8 cellular contexts compared by ENCODE assay signal in genomic region chr22:37176464-37177061, GRCh38. TPM values are rescaled to one million over a fixed set of nuclear protein-coding genes. Genes with fewer than 3 reads are reported as not detected.
DNase-seq lines count a peak whose midpoint lies in the region; ATAC-seq and TF ChIP-seq lines count a peak whose summit lies in the region.

No MANE protein-coding gene starts in this region.

- peak overlapping the region; percentile 38 for H3K27ac Mint-ChIP-seq in endothelial cell (ENCODE audit: unreplicated experiment)
- peak overlapping the region in 1 of 2 donors; percentile 88 for H3K27ac Mint-ChIP-seq in natural killer cell

- H3K4me1 Mint-ChIP-seq in endothelial cell (ENCODE audit: unreplicated experiment) (no peaks in the 10 kb centered on the region), natural killer cell (peaks cover 21 to 34% of the 10 kb centered on the region in 2 donors)

- ATAC-seq in natural killer cell = peak; percentile 56 to 82 (median 80)
- ATAC-seq in HG03378 (IDR thresholded peaks at IDR 0.05; ENCODE audit: unreplicated experiment) = no peak
- ATAC-seq in GM18502 (IDR thresholded peaks at IDR 0.05; ENCODE audit: poor library complexity, unreplicated experiment) = no peak

- DNase-seq in AG09309 (ENCODE audit: low read depth) (peak; percentile 71), NOMO-1 (lab: John Stamatoyannopoulos, UW; ENCODE audit: unreplicated experiment in 2 of 2) (peak; percentile 19 to 80), endothelial cell (ENCODE audit: low spot score) (no peak), natural killer cell (no peak), NCI-H446 treated with DMSO at 0.1 percent for 48 hours (lab: John Stamatoyannopoulos, UW) (no peak), DMS153 (lab: John Stamatoyannopoulos, UW) (no peak)

- H3K4me3 ChIP-seq in AG09309 (ENCODE audit: control insufficient read depth, low read depth, low read length) = no peak overlapping the region

- H3K4me3 Mint-ChIP-seq in endothelial cell (ENCODE audit: unreplicated experiment) = no peak overlapping the region
- peak overlapping the region; percentile 68 for H3K4me3 Mint-ChIP-seq in natural killer cell

- H3K36me3 Mint-ChIP-seq in endothelial cell (ENCODE audit: low read depth, unreplicated experiment) (peaks cover under 1% of the 10 kb centered on the region), natural killer cell (no peaks in the 10 kb centered on the region)

- peaks cover 10% of the 10 kb centered on the region for H3K27me3 Mint-ChIP-seq in endothelial cell (ENCODE audit: unreplicated experiment)
- H3K27me3 Mint-ChIP-seq in natural killer cell (ENCODE audit: low read depth in 2 of 2) = peaks cover 0 to 4% of the 10 kb centered on the region in 2 donors

- TF ChIP-seq CTCF in AG09309 (IDR thresholded peaks at IDR 0.05; ENCODE audit: control insufficient read depth, insufficient read depth, low read depth, low read length, missing control alignments) = no peak
- TF ChIP-seq CTCF in endothelial cell (IDR thresholded peaks at IDR 0.05; ENCODE audit: unreplicated experiment) = no peak
- no peak for TF ChIP-seq CTCF in natural killer cell (IDR thresholded peaks at IDR 0.05)

- intact Hi-C loops in natural killer cell (cut with micrococcal nuclease) = no loop called here

- H3K9me3 Mint-ChIP-seq in endothelial cell (ENCODE audit: unreplicated experiment) (no peaks in the 10 kb centered on the region), natural killer cell (no peaks in the 10 kb centered on the region)

RNA-seq across cellular contexts. Expression of gene C1QTNF6, which starts 11.5 kb away (rescaled TPM):
- total RNA-seq in endothelial cell (ENCODE audit: unreplicated experiment) (32.7 TPM), natural killer cell (10 to 100 TPM in 1 of 3 donors, 1 to 10 TPM in 2; 6.0 to 10.3 (median 6.7) TPM)

RNA-seq across cellular contexts. Expression of gene IL2RB, which starts 26.8 kb away (rescaled TPM):
- total RNA-seq in endothelial cell (ENCODE audit: unreplicated experiment) (0.51 TPM), natural killer cell (1,000 to 10,000 TPM in 2 of 3 donors, 100 to 1,000 TPM in 1; 905 to 1,386 (median 1,021) TPM)

RNA-seq across cellular contexts. Expression of gene SSTR3, which starts 35.7 kb away (rescaled TPM):
- total RNA-seq in endothelial cell (ENCODE audit: unreplicated experiment) (0.13 TPM), natural killer cell (under 1 TPM; 0.20 to 0.64 (median 0.23) TPM)

Comparison
In these comparisons a context has a peak if more than half of its experiments do, and no peak if none do; other contexts are left out.
1. DNase-seq: peak in AG09309 (single experiment) and NOMO-1 (2 of 2); none in endothelial cell (single experiment), natural killer cell (single experiment), NCI-H446 treated with DMSO at 0.1 percent for 48 hours (single experiment) and DMS153 (single experiment).
2. ATAC-seq: peak in natural killer cell (3 of 3); none in HG03378 (single experiment) and GM18502 (single experiment).
3. RNA of gene IL2RB, which starts 26.8 kb away (total RNA-seq): 905 to 1,386 TPM in natural killer cell; 0.51 TPM in endothelial cell (single experiment); every median in the first group is over 100 times any median in the second.